In the genomic region with DNA sequence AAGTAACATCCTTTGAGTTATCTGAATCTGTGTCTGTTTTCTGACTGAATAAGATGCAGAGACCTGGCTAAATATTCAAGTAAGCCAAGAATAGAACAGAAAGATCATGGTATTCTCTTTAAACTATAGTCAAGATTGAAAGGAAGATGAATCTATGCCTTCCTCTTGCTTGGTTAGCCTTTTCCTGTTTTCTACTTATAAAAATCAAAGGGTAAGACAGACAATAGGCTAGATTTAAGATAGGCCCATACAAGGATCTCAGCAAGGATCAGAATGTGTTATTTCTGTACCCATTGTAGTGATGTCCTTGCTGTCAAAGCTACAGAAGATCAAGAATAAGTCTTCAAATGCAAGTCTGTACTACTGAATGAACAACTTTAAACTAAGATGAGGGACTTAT, we compare ENCODE assay signal across 15 cellular contexts.
"Had no signal": no experiment of that assay in that cellular context is flagged by ENCODE, and none has a peak within 500 bp of the region (broad histone marks: within the 10 kb centered on the region; RNA-seq: fewer than 3 reads in every experiment).

No MANE protein-coding gene starts in this region.

- H3K27me3 Mint-ChIP-seq: activated T-helper 17 cell treated with anti-CD3 and anti-CD28 coated beads, Interleukin-2, amount 50 U/mL, for 72 hours; stimulated activated memory B cell treated with anti-CD40 and anti-IgM and Interleukin-4, amounts not matched to agents 10 μg/mL and 1 μg/mL and 100 μg/mL, for 72 hours had no signal

- H3K4me1 Mint-ChIP-seq: activated T-helper 17 cell treated with anti-CD3 and anti-CD28 coated beads, Interleukin-2, amount 50 U/mL, for 72 hours; stimulated activated memory B cell treated with anti-CD40 and anti-IgM and Interleukin-4, amounts not matched to agents 10 μg/mL and 1 μg/mL and 100 μg/mL, for 72 hours had no signal

- H3K27ac ChIP-seq: ascending aorta, breast epithelium, foreskin keratinocyte, tibial nerve, uterus had no signal

- H3K4me3 ChIP-seq: ascending aorta, breast epithelium, tibial nerve, uterus had no signal

- H3K4me3 Mint-ChIP-seq: activated T-helper 17 cell treated with anti-CD3 and anti-CD28 coated beads, Interleukin-2, amount 50 U/mL, for 72 hours; nephron; stimulated activated memory B cell treated with anti-CD40 and anti-IgM and Interleukin-4, amounts not matched to agents 10 μg/mL and 1 μg/mL and 100 μg/mL, for 72 hours had no signal

- H3K36me3 ChIP-seq: ascending aorta, breast epithelium, tibial nerve, uterus had no signal

- ATAC-seq: activated T-helper 17 cell treated with anti-CD3 and anti-CD28 coated beads, Interleukin-2, amount 50 U/mL, for 72 hours; foreskin keratinocyte; stimulated activated memory B cell treated with anti-CD40 and anti-IgM and Interleukin-4, amounts not matched to agents 10 μg/mL and 1 μg/mL and 100 μg/mL, for 72 hours had no signal

- H3K36me3 Mint-ChIP-seq: stimulated activated memory B cell treated with anti-CD40 and anti-IgM and Interleukin-4, amounts not matched to agents 10 μg/mL and 1 μg/mL and 100 μg/mL, for 72 hours had no signal

- H3K27me3 ChIP-seq: ascending aorta, breast epithelium, foreskin keratinocyte, tibial nerve, uterus had no signal

- H3K9me3 Mint-ChIP-seq: activated T-helper 17 cell treated with anti-CD3 and anti-CD28 coated beads, Interleukin-2, amount 50 U/mL, for 72 hours; nephron; stimulated activated memory B cell treated with anti-CD40 and anti-IgM and Interleukin-4, amounts not matched to agents 10 μg/mL and 1 μg/mL and 100 μg/mL, for 72 hours had no signal

- H3K4me1 ChIP-seq: ascending aorta, breast epithelium, foreskin keratinocyte, tibial nerve, uterus had no signal

- H3K27ac Mint-ChIP-seq: activated T-helper 17 cell treated with anti-CD3 and anti-CD28 coated beads, Interleukin-2, amount 50 U/mL, for 72 hours; stimulated activated memory B cell treated with anti-CD40 and anti-IgM and Interleukin-4, amounts not matched to agents 10 μg/mL and 1 μg/mL and 100 μg/mL, for 72 hours had no signal

- H3K9me3 ChIP-seq: ascending aorta, breast epithelium, tibial nerve, uterus had no signal

- DNase-seq: activated CD8-positive, alpha-beta memory T cell treated with anti-CD3 and anti-CD28 coated beads for 24 hours; cerebellar nuclear complex; effector CD8-positive, alpha-beta T cell; foreskin keratinocyte; kidney glomerular epithelial cell; mesendoderm; nucleus accumbens; stimulated activated CD4-positive, alpha-beta T cell treated with anti-CD3 and anti-CD28 coated beads, Interleukin-2, amount 100 ng/mL, for 48 hours; uterus had no signal
